In the genomic region with DNA sequence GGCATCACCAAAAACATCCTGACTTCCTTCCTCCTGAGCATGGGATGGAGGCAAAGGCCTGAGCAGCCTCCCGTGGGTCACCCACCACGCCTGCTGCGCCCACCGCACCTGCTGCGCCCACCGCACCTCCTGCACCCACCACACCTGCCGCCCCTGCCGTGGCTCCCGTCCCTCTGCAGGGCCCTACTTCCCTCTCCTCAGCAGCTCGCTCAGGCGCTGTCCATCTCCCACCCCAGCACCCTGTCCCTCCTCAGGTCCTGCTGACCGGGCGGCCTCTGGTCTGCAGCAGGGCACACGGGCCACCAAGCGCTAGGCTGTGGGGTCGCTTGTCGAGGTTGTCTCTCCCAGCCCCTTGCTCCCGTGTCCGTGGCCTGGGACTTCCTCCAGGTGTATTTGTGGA, we compare ENCODE assay signal across 33 cellular contexts.
"Had no signal": no experiment of that assay in that cellular context is flagged by ENCODE, and none has a peak within 500 bp of the region (broad histone marks: within the 10 kb centered on the region; RNA-seq: fewer than 3 reads in every experiment).

No MANE protein-coding gene starts in this region.

- DNase-seq: activated B cell treated with CpG ODN at 0.5 μM for 24 hours; activated CD4-positive, alpha-beta memory T cell treated with anti-CD3 and anti-CD28 coated beads for 36 hours; activated CD4-positive, alpha-beta T cell treated with anti-CD3 and anti-CD28 coated beads for 4 hours; activated CD4-positive, alpha-beta T cell treated with anti-CD3 and anti-CD28 coated beads, Interleukin-2, amount 50 U/mL, for 1 hour; activated CD4-positive, CD25-positive, alpha-beta regulatory T cell treated with anti-CD3 and anti-CD28 coated beads, Interleukin-2, amount 50 U/mL, for 72 hours; activated CD8-positive, alpha-beta memory T cell treated with anti-CD3 and anti-CD28 coated beads, Interleukin-2, amount 50 U/mL, for 48 hours; activated effector memory CD4-positive, alpha-beta T cell treated with Interleukin-2 at 50 U/mL for 16 hours; activated naive CD4-positive, alpha-beta T cell treated with anti-CD3 and anti-CD28 coated beads, Interleukin-2, amount 10 ng/mL, durations not matched to agents 7 days and 5 days; activated naive CD8-positive, alpha-beta T cell treated with anti-CD3 and anti-CD28 coated beads, Interleukin-2, amount 50 U/mL, for 24 hours; activated T-cell treated with anti-CD3 and anti-CD28 coated beads, Interleukin-2, amount 50 U/mL, for 48 hours; anterior cingulate cortex; MM.1S; NCI-H1092 treated with DMSO at 0.1 percent for 48 hours; NCI-H1417; NCI-H146; NCI-H187; NCI-H2029 treated with DMSO at 0.1 percent for 48 hours; NCI-H2107; NCI-H2171; NCI-H510A; NCI-H526; NCI-H748 treated with DMSO at 0.1 percent for 48 hours; NK-92 treated with Interleukin-12 subunit alpha and Interleukin-12 subunit beta, amount 100 ng/mL, for 24 hours; PC-3; Peyer's patch; RPMI8226; SW 1271; T-helper 1 cell; T-helper 2 cell; T-helper 9 cell had no signal

- H3K9ac ChIP-seq: KMS-11 had no signal

- H3K4me1 ChIP-seq: Peyer's patch had no signal

- H3K9me3 ChIP-seq: Peyer's patch had no signal

- H3K4me2 ChIP-seq: KMS-11 had no signal

- FAIRE-seq: bronchial epithelial cell had no signal

- H3K4me3 ChIP-seq: Peyer's patch had no signal

- ATAC-seq: activated naive CD8-positive, alpha-beta T cell treated with anti-CD3 and anti-CD28 coated beads, Interleukin-2, amount 50 U/mL, for 24 hours had no signal

- H3K27me3 ChIP-seq: Peyer's patch had no signal

- H3K36me3 ChIP-seq: Peyer's patch had no signal

- H3K27ac ChIP-seq: KMS-11, Peyer's patch, VCaP had no signal
